Comparison of ENCODE assay signal across 11 cellular contexts in the genomic region with DNA sequence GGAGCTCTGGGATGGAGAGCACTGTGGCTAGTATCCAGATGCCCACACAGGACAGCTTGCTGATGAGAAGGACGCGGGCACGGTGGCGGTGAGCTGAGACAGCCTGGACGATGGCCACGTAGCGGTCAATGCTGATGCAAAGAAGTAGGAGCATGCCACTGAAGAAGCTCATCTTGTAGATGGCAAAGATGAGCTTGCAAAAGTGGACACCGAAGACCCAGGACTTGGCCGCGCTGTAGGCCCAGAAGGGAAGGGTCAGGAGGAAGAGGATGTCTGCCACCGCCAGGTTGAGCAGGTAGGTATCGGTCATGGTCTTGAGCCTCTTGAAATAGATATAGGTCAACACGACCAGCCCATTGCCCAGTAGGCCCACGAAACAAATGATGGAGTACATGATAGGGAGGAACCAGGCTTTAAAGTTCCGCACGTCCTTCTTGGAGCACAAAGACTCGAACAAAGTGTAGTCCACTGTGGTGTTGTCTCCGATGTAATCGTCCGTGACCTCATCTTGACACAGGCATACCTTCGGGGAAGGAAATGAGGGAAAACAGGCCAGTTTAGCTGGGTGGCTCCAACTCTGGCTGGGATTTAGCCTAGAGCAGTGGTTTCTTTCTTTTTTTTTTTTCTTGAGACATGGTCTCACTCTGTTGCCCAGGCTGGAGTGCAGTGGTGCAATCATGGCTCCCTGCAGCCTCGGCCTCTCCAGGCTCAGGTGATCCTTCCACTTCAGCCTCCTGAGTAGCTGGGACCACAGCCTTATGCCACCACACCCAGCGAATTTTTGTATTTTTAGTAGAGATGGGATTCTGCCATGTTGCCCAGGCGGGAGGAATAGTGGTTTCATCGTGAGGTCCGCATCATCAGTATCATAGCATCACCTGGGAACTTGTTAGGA. TPM values are rescaled to one million over a fixed set of nuclear protein-coding genes. Genes with fewer than 3 reads are reported as not detected.
DNase-seq lines count a peak whose midpoint lies in the region; ATAC-seq, FAIRE-seq and TF ChIP-seq lines count a peak whose summit lies in the region.
"Had no signal": no experiment of that assay in that cellular context is flagged by ENCODE, and none has a peak within 500 bp of the region (broad histone marks: within the 10 kb centered on the region; RNA-seq: fewer than 3 reads in every experiment).

No MANE protein-coding gene starts in this region.

- RAD21 ChIA-PET in GM12878 (lab: Charles Lee; ENCODE audit: unreplicated experiment), result interaction anchor here (0.6 to 21.1 kb wide), 11 partner anchors 18 to 113 kb away, joined by 3 to 514 read pairs (median 6); no protein-coding TSS in a partner anchor

- no peaks in the 10 kb centered on the region for H3K27me3 ChIP-seq in CD4-positive, CD25-positive, alpha-beta regulatory T cell (ENCODE audit: control insufficient read depth, insufficient read depth, low read length)
- H3K27me3 ChIP-seq in GM12878 (replicated peaks in 1 of 2; ENCODE audit: control insufficient read depth in 2 of 2, insufficient read depth in 2 of 2, low read length in 1 of 2), result no peaks in the 10 kb centered on the region

- peak overlapping the region in 3 of 4 donors; percentile 39 to 85 (median 48) for H3K4me3 Mint-ChIP-seq in CD4-positive, CD25-positive, alpha-beta regulatory T cell

- in situ Hi-C loops in GM12878 (cut with MboI), result no loop called here

- H4K20me1 ChIP-seq in GM12878 (ENCODE audit: control insufficient read depth, insufficient read depth), result peaks cover 5% of the 10 kb centered on the region

- H3K27ac Mint-ChIP-seq in CD4-positive, CD25-positive, alpha-beta regulatory T cell, result peak overlapping the region; percentile 75 to 95 (median 95)

- peaks cover 82% of the 10 kb centered on the region for H3K4me1 ChIP-seq in CD4-positive, CD25-positive, alpha-beta regulatory T cell (ENCODE audit: control insufficient read depth, insufficient read depth, low read length, poor library complexity, severe bottlenecking)
- H3K4me1 ChIP-seq in GM12878 (ENCODE audit: control insufficient read depth, insufficient read depth, low read length), result peaks cover 34% of the 10 kb centered on the region
- H3K4me1 ChIP-seq: parathyroid adenoma had no signal

- H3K27me3 Mint-ChIP-seq in CD4-positive, CD25-positive, alpha-beta regulatory T cell, result no peaks in the 10 kb centered on the region

- SMC1A ChIA-PET in GM12878 (lab: Charles Lee; ENCODE audit: uncharacterized antibody, unreplicated experiment), result interaction anchor here (0.6 to 21.2 kb wide), 9 partner anchors 8 to 165 kb away, joined by 3 to 430 read pairs (median 6); a partner anchor contains a TSS

- TF ChIP-seq POLR2A in GM19193 (IDR thresholded peaks at IDR 0.05; ENCODE audit: extremely low read depth, insufficient read depth, insufficient read length) (peak; percentile 10), GM12878 (IDR thresholded peaks at IDR 0.05; ENCODE audit: low read depth, low read length) (peak; percentile 39; the same call in 1 of the 2 replicates)

- POLR2A ChIA-PET in GM12878 (lab: Charles Lee), result interaction anchor here (0.7 to 9.5 kb wide), 14 partner anchors 7 to 245 kb away, joined by 3 to 81 read pairs (median 6); a partner anchor contains a TSS

- TF ChIP-seq EP300 in GM12878 (IDR thresholded peaks at IDR 0.05; ENCODE audit: borderline replicate concordance in 1 of 2, control insufficient read depth in 1 of 2, low read depth in 2 of 2, low read length in 2 of 2), result no peak

- no TSS peak for BruUV-seq in GM12878 (replicated peaks; lab: Mats Ljungman, UMichigan)

- TF ChIP-seq CTCF in GM12878 (IDR thresholded peaks at IDR 0.05 in 2 of 3, conservative IDR thresholded peaks at IDR 0.05 in 1 of 3; ENCODE audit: control insufficient read depth in 2 of 3, extremely low read depth in 1 of 3, insufficient read depth in 1 of 3, low read depth in 3 of 3, low read length in 3 of 3), result no peak

- H3K4me2 ChIP-seq in GM12878 (ENCODE audit: control insufficient read depth, insufficient read depth), result no peak overlapping the region

- H3K9me3 ChIP-seq in CD4-positive, CD25-positive, alpha-beta regulatory T cell (ENCODE audit: control insufficient read depth in 2 of 2, low read length in 2 of 2), result no peaks in the 10 kb centered on the region
- H3K9me3 ChIP-seq in GM12878 (replicated peaks; ENCODE audit: control insufficient read depth, insufficient read depth, low read length), result no peaks in the 10 kb centered on the region

- peaks cover 84% of the 10 kb centered on the region for H3K36me3 ChIP-seq in CD4-positive, CD25-positive, alpha-beta regulatory T cell (ENCODE audit: control insufficient read depth, insufficient read depth, low read length)
- peaks cover 25 to 58% of the 10 kb centered on the region in 2 experiments; a peak in 3 of 4 replicates for H3K36me3 ChIP-seq in GM12878 (ENCODE audit: control insufficient read depth in 2 of 2, insufficient read depth in 2 of 2, low read length in 1 of 2)

- ATAC-seq in CD4-positive, CD25-positive, alpha-beta regulatory T cell (ENCODE audit: low read depth in 2 of 2), result no peak
- ATAC-seq in GM12878 (no peak), HG02870 (IDR thresholded peaks at IDR 0.05; ENCODE audit: unreplicated experiment) (no peak)

- no peak overlapping the region for H3K9ac ChIP-seq in GM12878 (ENCODE audit: control insufficient read depth, insufficient read depth, low read length)
- H3K9ac ChIP-seq: parathyroid adenoma had no signal

- H3K27ac ChIP-seq in CD4-positive, CD25-positive, alpha-beta regulatory T cell (ENCODE audit: insufficient read depth, low read length, poor library complexity, severe bottlenecking), result no peak overlapping the region
- no peak overlapping the region for H3K27ac ChIP-seq in GM12878 (ENCODE audit: control insufficient read depth, insufficient read depth)

- DNase-seq in CD4-positive, CD25-positive, alpha-beta regulatory T cell, result no peak
- DNase-seq in GM12878 (ENCODE audit: low read depth, low spot score), result no peak
- DNase-seq in posterior vena cava (ENCODE audit: low spot score), result peak; percentile 47
- no peak for DNase-seq in NOMO-1 treated with dmso at 0.1 percent for 144 hours (lab: John Stamatoyannopoulos, UW; ENCODE audit: unreplicated experiment)
- DNase-seq in MV-4-11 (lab: John Stamatoyannopoulos, UW), result no peak
- no peak for DNase-seq in cortex of kidney (lab: John Stamatoyannopoulos, UW)
- DNase-seq: amygdala, NCI-H187 had no signal

- peaks cover 55% of the 10 kb centered on the region for H3K36me3 Mint-ChIP-seq in CD4-positive, CD25-positive, alpha-beta regulatory T cell

- no peak for FAIRE-seq in GM12878 (lab: Jason Lieb, UNC)

- TF ChIP-seq RAD21 in GM12878 (IDR thresholded peaks at IDR 0.05; ENCODE audit: insufficient read depth, low read depth, low read length), result no peak

- H3K9me3 Mint-ChIP-seq in CD4-positive, CD25-positive, alpha-beta regulatory T cell, result no peaks in the 10 kb centered on the region

- H3K4me1 Mint-ChIP-seq in CD4-positive, CD25-positive, alpha-beta regulatory T cell, result peaks cover 14 to 97% (median 53%) of the 10 kb centered on the region in 4 donors

- WGBS in GM12878 (ENCODE audit: insufficient coverage, insufficient replicate concordance, low lambda C conversion rate, missing lambda C conversion rate), result 83% methylated on average over 26 of the region's 26 CpGs

- H2AFZ ChIP-seq in GM12878 (ENCODE audit: control insufficient read depth, low read depth, low read length), result no peak overlapping the region
- H2AFZ ChIP-seq: parathyroid adenoma had no signal

- intact Hi-C loops in GM12878 (cut with micrococcal nuclease; ENCODE audit: unreplicated experiment) (no loop called here), posterior vena cava (cut with DNase I) (loop anchor here in 1 of 2 donors (10.0 kb wide), 1 partner anchor 111 kb away; a partner anchor contains a TSS)

- CTCF ChIA-PET in GM12878 (lab: Yijun Ruan, JAX), result interaction anchor here (1.0 to 12.8 kb wide), 7 partner anchors 19 to 65 kb away, joined by 3 to 318 read pairs (median 5); no protein-coding TSS in a partner anchor

- H3K4me3 ChIP-seq in CD4-positive, CD25-positive, alpha-beta regulatory T cell (ENCODE audit: low read depth, low read length), result no peak overlapping the region
- no peak overlapping the region for H3K4me3 ChIP-seq in GM12878

- H3K79me2 ChIP-seq in GM12878 (ENCODE audit: control insufficient read depth, insufficient read depth, low read length), result peaks cover 14% of the 10 kb centered on the region
- H3K79me2 ChIP-seq: parathyroid adenoma had no signal

RNA-seq across cellular contexts. Expression of a gene that starts 9.7 kb away (rescaled TPM):
- 192 TPM for total RNA-seq in CD4-positive, CD25-positive, alpha-beta regulatory T cell
- polyA plus RNA-seq in CD4-positive, CD25-positive, alpha-beta regulatory T cell, result 100 to 1,000 TPM; 351 to 828 (median 609) TPM
- total RNA-seq in GM12878 (2013; cell fraction: nucleolus; rRNA removed), result 1,072 and 1,160 TPM in 2 replicates
- total RNA-seq in GM12878 (2014; rRNA removed), result 235 and 242 TPM in 2 replicates
- 131 and 136 TPM in 2 replicates for total RNA-seq in GM12878 (2014; rRNA removed; fragmentation: Illumina TruSeq; extraction: Trizol)
- 192 and 209 TPM in 2 replicates for total RNA-seq in GM12878 (2021)
- polyA plus RNA-seq in GM12878 (2011; ENCODE audit: low read depth), result 96.4 TPM
- polyA plus RNA-seq in GM12878 (2011; rRNA removed), result 696 and 1,171 TPM in 2 replicates
- polyA plus RNA-seq in GM12878 (2011; cell fraction: cytosol; rRNA removed), result 1,486 and 1,699 TPM in 2 replicates
- 1,140 and 1,750 TPM in 2 replicates for polyA plus RNA-seq in GM12878 (2011; cell fraction: nucleus; rRNA removed)
- 149 and 215 TPM in 2 replicates for polyA plus RNA-seq in GM12878 (2012)
- 171 and 245 TPM in 2 replicates for polyA plus RNA-seq in GM12878 (2014; fragmentation: Illumina TruSeq; extraction: Trizol)
- polyA plus RNA-seq in GM12878 (2014; fragmentation: Nextera tagmentation; extraction: Ambion mirVana), result 100 to 1,000 TPM; 235 to 294 TPM
- polyA plus RNA-seq in GM12878 (2014; rRNA removed), result 258 and 274 TPM in 2 replicates
- polyA plus RNA-seq in GM12878 (2016; fragmentation: Nextera tagmentation; extraction: Ambion mirVana), result 100 to 1,000 TPM; 571 to 606 TPM
- 2,298 and 2,348 TPM in 2 replicates for polyA minus RNA-seq in GM12878 (2011; rRNA and poly(A)+ RNA removed)
- 332 and 352 TPM in 2 replicates for polyA minus RNA-seq in GM12878 (2011; cell fraction: cytosol; rRNA and poly(A)+ RNA removed)
- 378 and 542 TPM in 2 replicates for polyA minus RNA-seq in GM12878 (2011; cell fraction: nucleus; rRNA and poly(A)+ RNA removed)
- total RNA-seq in posterior vena cava, result under 1 TPM; 0.46 to 0.62 TPM

RNA-seq across cellular contexts. Expression of a gene that starts 54.1 kb away (rescaled TPM):
- total RNA-seq in CD4-positive, CD25-positive, alpha-beta regulatory T cell, result 1.1 TPM
- under 1 TPM in 1 of 4 donors, not detected in 3; 0.16 TPM for polyA plus RNA-seq in CD4-positive, CD25-positive, alpha-beta regulatory T cell
- 1.9 and 3.5 TPM in 2 replicates for total RNA-seq in GM12878 (2013; cell fraction: nucleolus; rRNA removed)
- total RNA-seq in GM12878 (2014; rRNA removed) (0.16 and 0.34 TPM in 2 replicates), GM12878 (2014; rRNA removed; fragmentation: Illumina TruSeq; extraction: Trizol) (0.31 and 0.46 TPM in 2 replicates), GM12878 (2021) (0.90 and 1.0 TPM in 2 replicates), posterior vena cava (under 1 TPM; 0.14 to 0.38 TPM)
- not detected for polyA plus RNA-seq in GM12878 (2011; ENCODE audit: low read depth)
- polyA plus RNA-seq in GM12878 (2011; rRNA removed) (0.35 and 0.69 TPM in 2 replicates), GM12878 (2014; fragmentation: Illumina TruSeq; extraction: Trizol) (0.49 and 0.85 TPM in 2 replicates), GM12878 (2014; fragmentation: Nextera tagmentation; extraction: Ambion mirVana) (not detected), GM12878 (2014; rRNA removed) (0.67 and 1.2 TPM in 2 replicates), GM12878 (2016; fragmentation: Nextera tagmentation; extraction: Ambion mirVana) (under 1 TPM; 0.10 to 0.79 TPM)
- 0.79 TPM in 2 replicates for polyA plus RNA-seq in GM12878 (2011; cell fraction: cytosol; rRNA removed)
- 0.39 and 0.61 TPM in 2 replicates for polyA plus RNA-seq in GM12878 (2011; cell fraction: nucleus; rRNA removed)
- 0.13 TPM in 1 of 2 replicates, not detected in the other for polyA plus RNA-seq in GM12878 (2012)
- polyA minus RNA-seq in GM12878 (2011; rRNA and poly(A)+ RNA removed), result 1.5 and 4.2 TPM in 2 replicates
- 0.21 and 1.3 TPM in 2 replicates for polyA minus RNA-seq in GM12878 (2011; cell fraction: cytosol; rRNA and poly(A)+ RNA removed)
- 1.2 and 2.5 TPM in 2 replicates for polyA minus RNA-seq in GM12878 (2011; cell fraction: nucleus; rRNA and poly(A)+ RNA removed)

Comparison
In these comparisons a context has a peak if more than half of its experiments do, and no peak if none do; other contexts are left out.
1. RNA of a gene that starts 9.7 kb away (total RNA-seq): 192 TPM in CD4-positive, CD25-positive, alpha-beta regulatory T cell (single experiment) and 131 to 1,160 TPM in GM12878; 0.46 to 0.62 TPM in posterior vena cava; every median in the first group is over 10 times any median in the second.